ENCODE assay signal across 9 cellular contexts in genomic region chr19:3507371-3508120, GRCh38. TPM values are rescaled to one million over a fixed set of nuclear protein-coding genes. Genes with fewer than 3 reads are reported as not detected.
DNase-seq lines count a peak whose midpoint lies in the region; ATAC-seq lines count a peak whose summit lies in the region.
"Had no signal": no experiment of that assay in that cellular context is flagged by ENCODE, and none has a peak within 500 bp of the region (broad histone marks: within the 10 kb centered on the region; RNA-seq: fewer than 3 reads in every experiment).

No MANE protein-coding gene starts in this region.

- H3K36me3 ChIP-seq in MG63 (peaks cover 5% of the 10 kb centered on the region), iPS-20b (ENCODE audit: insufficient read depth, low read depth, low read length) (peaks cover 18% of the 10 kb centered on the region)

- ATAC-seq in activated naive CD8-positive, alpha-beta T cell treated with anti-CD3 and anti-CD28 coated beads, Interleukin-2, amount 10 ng/mL, durations not matched to agents 7 days and 5 days (ENCODE audit: low read depth), result no peak
- no peak for ATAC-seq in HG02884 (IDR thresholded peaks at IDR 0.05; ENCODE audit: unreplicated experiment)

- DNase-seq in AG08395 (ENCODE audit: low spot score) (peak; percentile 21), MG63 (no peak), LoVo (ENCODE audit: low spot score) (no peak), NCI-H1930 (lab: John Stamatoyannopoulos, UW) (no peak)
- DNase-seq in activated naive CD8-positive, alpha-beta T cell treated with anti-CD3 and anti-CD28 coated beads, Interleukin-2, amount 10 ng/mL, durations not matched to agents 7 days and 5 days, result no peak
- DNase-seq in stimulated activated CD4-positive, alpha-beta T cell treated with anti-CD3 and anti-CD28 coated beads, Interleukin-15, amount 100 ng/mL, for 24 hours, result peak; percentile 50

- H3K4me1 Mint-ChIP-seq in activated naive CD8-positive, alpha-beta T cell treated with anti-CD3 and anti-CD28 coated beads, Interleukin-2, amount 10 ng/mL, durations not matched to agents 7 days and 5 days, result peaks cover 22% of the 10 kb centered on the region

- H3K9me3 Mint-ChIP-seq in activated naive CD8-positive, alpha-beta T cell treated with anti-CD3 and anti-CD28 coated beads, Interleukin-2, amount 10 ng/mL, durations not matched to agents 7 days and 5 days, result no peaks in the 10 kb centered on the region

- peak overlapping the region; percentile 88 for H3K27ac Mint-ChIP-seq in activated naive CD8-positive, alpha-beta T cell treated with anti-CD3 and anti-CD28 coated beads, Interleukin-2, amount 10 ng/mL, durations not matched to agents 7 days and 5 days

- H3K36me3 Mint-ChIP-seq in activated naive CD8-positive, alpha-beta T cell treated with anti-CD3 and anti-CD28 coated beads, Interleukin-2, amount 10 ng/mL, durations not matched to agents 7 days and 5 days, result peaks cover 14% of the 10 kb centered on the region

- H3K27me3 ChIP-seq in MG63 (no peaks in the 10 kb centered on the region), iPS-20b (ENCODE audit: insufficient read depth, low read length) (no peaks in the 10 kb centered on the region)

- peak overlapping the region; percentile 94 for H3K4me3 Mint-ChIP-seq in activated naive CD8-positive, alpha-beta T cell treated with anti-CD3 and anti-CD28 coated beads, Interleukin-2, amount 10 ng/mL, durations not matched to agents 7 days and 5 days

- H3K4me1 ChIP-seq in iPS-20b (ENCODE audit: insufficient read depth, low read length), result no peaks in the 10 kb centered on the region

- H3K9ac ChIP-seq in iPS-20b (ENCODE audit: low read depth, low read length), result peak overlapping the region; percentile 82; the same call in 1 of the 2 replicates

- POLR2A ChIA-PET in activated naive CD8-positive, alpha-beta T cell treated with anti-CD3 and anti-CD28 coated beads, Interleukin-2, amount 10 ng/mL, durations not matched to agents 7 days and 5 days (lab: Charles Lee), result interaction anchor here (1.4 kb wide), 1 partner anchor 8 kb away, joined by 5 read pairs; no protein-coding TSS in a partner anchor

- H3K27ac ChIP-seq in iPS-20b (ENCODE audit: low read length), result no peak overlapping the region

- peak overlapping the region; percentile 66 for H3K4me3 ChIP-seq in MG63
- H3K4me3 ChIP-seq in iPS-20b (ENCODE audit: low read length), result peak overlapping the region; percentile 76

- no peaks in the 10 kb centered on the region for H3K27me3 Mint-ChIP-seq in activated naive CD8-positive, alpha-beta T cell treated with anti-CD3 and anti-CD28 coated beads, Interleukin-2, amount 10 ng/mL, durations not matched to agents 7 days and 5 days

- H3K9me3 ChIP-seq in MG63 (no peaks in the 10 kb centered on the region), iPS-20b (ENCODE audit: insufficient read depth, low read depth, low read length) (no peaks in the 10 kb centered on the region)

RNA-seq across cellular contexts. Expression of gene FZR1, which starts 1.4 kb away (rescaled TPM):
- 20.8 and 31.1 TPM in 2 replicates for total RNA-seq in MG63 (2014; rRNA removed; shearing (Covaris generic); ENCODE audit: low replicate concordance)
- total RNA-seq in activated naive CD8-positive, alpha-beta T cell treated with anti-CD3 and anti-CD28 coated beads, Interleukin-2, amount 10 ng/mL, durations not matched to agents 7 days and 5 days, result 10 to 100 TPM; 82.9 to 83.6 TPM

RNA-seq across cellular contexts. Expression of gene DOHH, which starts 7.1 kb away (rescaled TPM):
- total RNA-seq in MG63 (2014; rRNA removed; shearing (Covaris generic); ENCODE audit: low replicate concordance), result 20.8 and 34.5 TPM in 2 replicates
- 10 to 100 TPM in 1 of 2 experiments, 1 to 10 TPM in 1; 9.9 to 12.1 TPM for total RNA-seq in activated naive CD8-positive, alpha-beta T cell treated with anti-CD3 and anti-CD28 coated beads, Interleukin-2, amount 10 ng/mL, durations not matched to agents 7 days and 5 days

RNA-seq across cellular contexts. Expression of gene SMIM44, which starts 24.3 kb away (rescaled TPM):
- total RNA-seq in MG63 (2014; rRNA removed; shearing (Covaris generic); ENCODE audit: low replicate concordance), result not detected in 2 replicates
- not detected for total RNA-seq in activated naive CD8-positive, alpha-beta T cell treated with anti-CD3 and anti-CD28 coated beads, Interleukin-2, amount 10 ng/mL, durations not matched to agents 7 days and 5 days
- total RNA-seq: glomerular endothelial cell had no signal

RNA-seq across cellular contexts. Expression of gene SMIM24, which starts 27.2 kb away (rescaled TPM):
- total RNA-seq in MG63 (2014; rRNA removed; shearing (Covaris generic); ENCODE audit: low replicate concordance), result not detected in 2 replicates
- 1 to 10 TPM; 5.2 to 6.0 TPM for total RNA-seq in activated naive CD8-positive, alpha-beta T cell treated with anti-CD3 and anti-CD28 coated beads, Interleukin-2, amount 10 ng/mL, durations not matched to agents 7 days and 5 days
- total RNA-seq: glomerular endothelial cell had no signal

RNA-seq across cellular contexts. Expression of gene TEKTIP1, which starts 31.4 kb away (rescaled TPM):
- total RNA-seq in MG63 (2014; rRNA removed; shearing (Covaris generic); ENCODE audit: low replicate concordance), result not detected in 2 replicates
- 10 to 100 TPM; 11.4 to 13.9 TPM for total RNA-seq in activated naive CD8-positive, alpha-beta T cell treated with anti-CD3 and anti-CD28 coated beads, Interleukin-2, amount 10 ng/mL, durations not matched to agents 7 days and 5 days
- total RNA-seq: glomerular endothelial cell had no signal

Comparison
In these comparisons a context has a peak if more than half of its experiments do, and no peak if none do; other contexts are left out.
1. DNase-seq: peak in AG08395 (single experiment) and stimulated activated CD4-positive, alpha-beta T cell treated with anti-CD3 and anti-CD28 coated beads, Interleukin-15, amount 100 ng/mL, for 24 hours (single experiment); none in MG63 (single experiment), activated naive CD8-positive, alpha-beta T cell treated with anti-CD3 and anti-CD28 coated beads, Interleukin-2, amount 10 ng/mL, durations not matched to agents 7 days and 5 days (single experiment), LoVo (single experiment) and NCI-H1930 (0 of 2).